8 cellular contexts compared by ENCODE assay signal in genomic region chrX:56764153-56764974, GRCh38. TPM values are rescaled to one million over a fixed set of nuclear protein-coding genes. Genes with fewer than 3 reads are reported as not detected.
A peak's percentile ranks its signal among the peaks of the same experiment; 100 is the strongest.
DNase-seq lines count a peak whose midpoint lies in the region; ATAC-seq, FAIRE-seq and TF ChIP-seq lines count a peak whose summit lies in the region.

No MANE protein-coding gene starts in this region.

- intact Hi-C loops in dorsolateral prefrontal cortex (cut with DNase I): loop anchor here in 1 of 2 donors (10.0 kb wide), 1 partner anchor 1600 kb away; no protein-coding TSS in a partner anchor

- DNase-seq in AG08396 (ENCODE audit: low spot score) (peak; percentile 78), GM19239 (ENCODE audit: insufficient read length, low spot score) (peak; percentile 44), dorsolateral prefrontal cortex (peak; percentile 53 to 89 (median 78)), mesenteric fat pad (ENCODE audit: low spot score) (peak; percentile 85), hypothalamus (lab: John Stamatoyannopoulos, UW) (no peak)
- DNase-seq in activated CD4-positive, alpha-beta T cell treated with anti-CD3 and anti-CD28 coated beads for 24 hours (ENCODE audit: low read depth in 2 of 2): peak; percentile 19 to 77
- DNase-seq in stimulated activated naive CD8-positive, alpha-beta T cell treated with anti-CD3 and anti-CD28 coated beads, Interleukin-15, Interleukin-2, amounts not matched to agents 100 U/mL and 50 U/mL, for 24 hours: peak; percentile 51

- peak; percentile 70 for ATAC-seq in HG03432 (IDR thresholded peaks at IDR 0.05; ENCODE audit: unreplicated experiment)
- ATAC-seq in stimulated activated naive CD8-positive, alpha-beta T cell treated with anti-CD3 and anti-CD28 coated beads, Interleukin-15, Interleukin-2, amounts not matched to agents 100 U/mL and 50 U/mL, for 24 hours: peak; percentile 68

- FAIRE-seq in GM19239 (lab: Jason Lieb, UNC): peak; percentile 99

- peak; percentile 13 to 86 (median 73) for TF ChIP-seq CTCF in dorsolateral prefrontal cortex (IDR thresholded peaks at IDR 0.05 in 54 of 56, conservative IDR thresholded peaks at IDR 0.05 in 2 of 56; ENCODE audit: low read depth in 1 of 56, partially characterized antibody in 56 of 56)

- H3K27me3 ChIP-seq in dorsolateral prefrontal cortex: peaks cover 0 to 16% (median 0%) of the 10 kb centered on the region in 45 donors

- H3K27ac ChIP-seq in dorsolateral prefrontal cortex: peak overlapping the region; percentile 49 to 100 (median 99)

- peak overlapping the region in 56 of 59 donors; percentile 15 to 88 (median 64) for H3K4me3 ChIP-seq in dorsolateral prefrontal cortex

RNA-seq across cellular contexts. Expression of gene NBDY, which starts 35.3 kb away (rescaled TPM):
- total RNA-seq in dorsolateral prefrontal cortex: 10 to 100 TPM; 17.2 to 46.9 (median 34.2) TPM
- 25.1 TPM for total RNA-seq in mesenteric fat pad

Comparison
In these comparisons a context has a peak if more than half of its experiments do, and no peak if none do; other contexts are left out.
1. DNase-seq: peak in AG08396 (single experiment), GM19239 (single experiment), activated CD4-positive, alpha-beta T cell treated with anti-CD3 and anti-CD28 coated beads for 24 hours (2 of 2), dorsolateral prefrontal cortex (10 of 10), mesenteric fat pad (single experiment) and stimulated activated naive CD8-positive, alpha-beta T cell treated with anti-CD3 and anti-CD28 coated beads, Interleukin-15, Interleukin-2, amounts not matched to agents 100 U/mL and 50 U/mL, for 24 hours (single experiment); none in hypothalamus (0 of 51).